2 cellular contexts compared by ENCODE assay signal in genomic region chr21:29499229-29499628, GRCh38.
A peak's percentile ranks its signal among the peaks of the same experiment; 100 is the strongest.
TF ChIP-seq lines count a peak whose summit lies in the region.

No MANE protein-coding gene starts in this region.

TF ChIP-seq in IMR-90, 13 proteins besides CTCF, POLR2A, EP300 and RAD21:
- TF ChIP-seq MAZ (IDR thresholded peaks at IDR 0.05; ENCODE audit: borderline replicate concordance, low read depth, low read length) (no peak), CEBPB (IDR thresholded peaks at IDR 0.05; ENCODE audit: low read depth, low read length) (no peak), CHD1 (IDR thresholded peaks at IDR 0.05; ENCODE audit: low read depth, low read length) (no peak), FOS (IDR thresholded peaks at IDR 0.05; ENCODE audit: low read depth, low read length) (no peak), BHLHE40 (IDR thresholded peaks at IDR 0.05; ENCODE audit: low read depth, low read length) (no peak), RCOR1 (IDR thresholded peaks at IDR 0.05; ENCODE audit: insufficient replicate concordance, low read length) (no peak), SMC3 (IDR thresholded peaks at IDR 0.05; ENCODE audit: low read depth, low read length) (no peak), RFX5 (IDR thresholded peaks at IDR 0.05; ENCODE audit: low read depth, low read length) (no peak), MXI1 (IDR thresholded peaks at IDR 0.05; ENCODE audit: borderline replicate concordance, low read depth, low read length) (no peak), NFE2L2 (IDR thresholded peaks at IDR 0.05; ENCODE audit: low read depth, low read length) (no peak), MAFK (IDR thresholded peaks at IDR 0.05; ENCODE audit: low read depth, low read length) (no peak)
- TF ChIP-seq, protein P1, sequence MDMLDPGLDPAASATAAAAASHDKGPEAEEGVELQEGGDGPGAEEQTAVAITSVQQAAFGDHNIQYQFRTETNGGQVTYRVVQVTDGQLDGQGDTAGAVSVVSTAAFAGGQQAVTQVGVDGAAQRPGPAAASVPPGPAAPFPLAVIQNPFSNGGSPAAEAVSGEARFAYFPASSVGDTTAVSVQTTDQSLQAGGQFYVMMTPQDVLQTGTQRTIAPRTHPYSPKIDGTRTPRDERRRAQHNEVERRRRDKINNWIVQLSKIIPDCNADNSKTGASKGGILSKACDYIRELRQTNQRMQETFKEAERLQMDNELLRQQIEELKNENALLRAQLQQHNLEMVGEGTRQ (IDR thresholded peaks at IDR 0.05; ENCODE audit: low read depth, low read length): no peak
- TF ChIP-seq, protein P2, sequence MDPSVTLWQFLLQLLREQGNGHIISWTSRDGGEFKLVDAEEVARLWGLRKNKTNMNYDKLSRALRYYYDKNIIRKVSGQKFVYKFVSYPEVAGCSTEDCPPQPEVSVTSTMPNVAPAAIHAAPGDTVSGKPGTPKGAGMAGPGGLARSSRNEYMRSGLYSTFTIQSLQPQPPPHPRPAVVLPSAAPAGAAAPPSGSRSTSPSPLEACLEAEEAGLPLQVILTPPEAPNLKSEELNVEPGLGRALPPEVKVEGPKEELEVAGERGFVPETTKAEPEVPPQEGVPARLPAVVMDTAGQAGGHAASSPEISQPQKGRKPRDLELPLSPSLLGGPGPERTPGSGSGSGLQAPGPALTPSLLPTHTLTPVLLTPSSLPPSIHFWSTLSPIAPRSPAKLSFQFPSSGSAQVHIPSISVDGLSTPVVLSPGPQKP (IDR thresholded peaks at IDR 0.05; ENCODE audit: borderline replicate concordance, low read depth, low read length): no peak

TF ChIP-seq in K562, 482 proteins besides CTCF, POLR2A, EP300 and RAD21:
- no peak for TF ChIP-seq ZNF12 (CRISPR knock-in tag; IDR thresholded peaks at IDR 0.05)
- no peak for TF ChIP-seq MYC (IDR thresholded peaks at IDR 0.05; ENCODE audit: low read depth, low read length)
- TF ChIP-seq MYC (CRISPR knock-in tag; IDR thresholded peaks at IDR 0.05; ENCODE audit: borderline replicate concordance, low read depth): no peak
- no peak for TF ChIP-seq ZNF282 (CRISPR knock-in tag; IDR thresholded peaks at IDR 0.05)
- TF ChIP-seq FOXK2 (conservative IDR thresholded peaks at IDR 0.05 in 1 of 2, IDR thresholded peaks at IDR 0.05 in 1 of 2; ENCODE audit: low read depth in 2 of 2): no peak
- TF ChIP-seq DEAF1 (CRISPR knock-in tag; IDR thresholded peaks at IDR 0.05): no peak
- TF ChIP-seq, protein P3, sequence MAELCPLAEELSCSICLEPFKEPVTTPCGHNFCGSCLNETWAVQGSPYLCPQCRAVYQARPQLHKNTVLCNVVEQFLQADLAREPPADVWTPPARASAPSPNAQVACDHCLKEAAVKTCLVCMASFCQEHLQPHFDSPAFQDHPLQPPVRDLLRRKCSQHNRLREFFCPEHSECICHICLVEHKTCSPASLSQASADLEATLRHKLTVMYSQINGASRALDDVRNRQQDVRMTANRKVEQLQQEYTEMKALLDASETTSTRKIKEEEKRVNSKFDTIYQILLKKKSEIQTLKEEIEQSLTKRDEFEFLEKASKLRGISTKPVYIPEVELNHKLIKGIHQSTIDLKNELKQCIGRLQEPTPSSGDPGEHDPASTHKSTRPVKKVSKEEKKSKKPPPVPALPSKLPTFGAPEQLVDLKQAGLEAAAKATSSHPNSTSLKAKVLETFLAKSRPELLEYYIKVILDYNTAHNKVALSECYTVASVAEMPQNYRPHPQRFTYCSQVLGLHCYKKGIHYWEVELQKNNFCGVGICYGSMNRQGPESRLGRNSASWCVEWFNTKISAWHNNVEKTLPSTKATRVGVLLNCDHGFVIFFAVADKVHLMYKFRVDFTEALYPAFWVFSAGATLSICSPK (IDR thresholded peaks at IDR 0.05; ENCODE audit: borderline replicate concordance): no peak
- no peak for TF ChIP-seq ZNF695 (CRISPR knock-in tag; IDR thresholded peaks at IDR 0.05)
- TF ChIP-seq ZNF445 (CRISPR knock-in tag; IDR thresholded peaks at IDR 0.05; ENCODE audit: low read depth): peak; percentile 94
- no peak for TF ChIP-seq ZC3H4 (CRISPR knock-in tag; IDR thresholded peaks at IDR 0.05; ENCODE audit: borderline replicate concordance)
- 0 out of 2 replicates have a peak, but pooled peaks have one; percentile 22 for TF ChIP-seq CBX1 (IDR thresholded peaks at IDR 0.05; ENCODE audit: low read depth)
- TF ChIP-seq ATF1 (CRISPR knock-in tag; IDR thresholded peaks at IDR 0.05): no peak
- no peak for TF ChIP-seq ATF1 (tag; IDR thresholded peaks at IDR 0.05)
- no peak for TF ChIP-seq DLX4 (CRISPR knock-in tag; IDR thresholded peaks at IDR 0.05)
- no peak for TF ChIP-seq KLF1 (tag; IDR thresholded peaks at IDR 0.05)
- 0 out of 4 replicates have a peak, but pooled peaks of 1 of the 2 experiments have one; percentile 28 for TF ChIP-seq TRIM24 (IDR thresholded peaks at IDR 0.05)
- 0 out of 2 replicates have a peak, but pooled peaks have one; percentile 53 for TF ChIP-seq CBX5 (IDR thresholded peaks at IDR 0.05; ENCODE audit: borderline replicate concordance, low read depth)
- TF ChIP-seq ZNF785 (CRISPR knock-in tag; IDR thresholded peaks at IDR 0.05): no peak
- no peak for TF ChIP-seq HDAC8 (tag; IDR thresholded peaks at IDR 0.05)
- no peak for TF ChIP-seq ZNF507 (tag; conservative IDR thresholded peaks at IDR 0.05)
- no peak for TF ChIP-seq FOXP1 (CRISPR knock-in tag; IDR thresholded peaks at IDR 0.05)
- no peak for TF ChIP-seq CC2D1A (IDR thresholded peaks at IDR 0.05)
- no peak for TF ChIP-seq BRF1 (IDR thresholded peaks at IDR 0.05; ENCODE audit: borderline replicate concordance, extremely low read depth, insufficient read length)
- TF ChIP-seq TRIM28 (IDR thresholded peaks at IDR 0.05): 0 out of 2 replicates have a peak, but pooled peaks have one; percentile 55
- TF ChIP-seq ZBTB26 (CRISPR knock-in tag; IDR thresholded peaks at IDR 0.05): no peak
- TF ChIP-seq CBX3 (IDR thresholded peaks at IDR 0.05; ENCODE audit: borderline replicate concordance in 1 of 2, low read length in 2 of 2): peak in 1 of 2 experiments; percentile 86; a peak in 2 of 3 replicates
- peak; percentile 56 for TF ChIP-seq ZNF280A (IDR thresholded peaks at IDR 0.05; ENCODE audit: low read depth, partially characterized antibody)
- no peak for TF ChIP-seq NBN (IDR thresholded peaks at IDR 0.05; ENCODE audit: low read depth)
- TF ChIP-seq, protein P4, sequence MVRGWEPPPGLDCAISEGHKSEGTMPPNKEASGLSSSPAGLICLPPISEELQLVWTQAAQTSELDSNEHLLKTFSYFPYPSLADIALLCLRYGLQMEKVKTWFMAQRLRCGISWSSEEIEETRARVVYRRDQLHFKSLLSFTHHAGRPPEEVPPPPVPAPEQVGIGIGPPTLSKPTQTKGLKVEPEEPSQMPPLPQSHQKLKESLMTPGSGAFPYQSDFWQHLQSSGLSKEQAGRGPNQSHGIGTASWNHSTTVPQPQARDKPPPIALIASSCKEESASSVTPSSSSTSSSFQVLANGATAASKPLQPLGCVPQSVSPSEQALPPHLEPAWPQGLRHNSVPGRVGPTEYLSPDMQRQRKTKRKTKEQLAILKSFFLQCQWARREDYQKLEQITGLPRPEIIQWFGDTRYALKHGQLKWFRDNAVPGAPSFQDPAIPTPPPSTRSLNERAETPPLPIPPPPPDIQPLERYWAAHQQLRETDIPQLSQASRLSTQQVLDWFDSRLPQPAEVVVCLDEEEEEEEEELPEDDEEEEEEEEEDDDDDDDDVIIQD (CRISPR knock-in tag; IDR thresholded peaks at IDR 0.05): no peak
